ENCODE assay signal across 1 cellular context in genomic region chr12:120366341-120366705, GRCh38.
TF ChIP-seq lines count a peak whose summit lies in the region.

No MANE protein-coding gene starts in this region.

TF ChIP-seq in HepG2, 621 proteins besides CTCF, POLR2A, EP300 and RAD21:
- TF ChIP-seq ZNF569 (CRISPR knock-in tag; IDR thresholded peaks at IDR 0.05; ENCODE audit: borderline replicate concordance) (no peak), ZNF34 (CRISPR knock-in tag; IDR thresholded peaks at IDR 0.05; ENCODE audit: borderline replicate concordance) (no peak), ZNF207 (IDR thresholded peaks at IDR 0.05; ENCODE audit: borderline replicate concordance) (no peak), ZSCAN21 (CRISPR knock-in tag; IDR thresholded peaks at IDR 0.05; ENCODE audit: borderline replicate concordance) (no peak), ATF3 (CRISPR knock-in tag; IDR thresholded peaks at IDR 0.05) (no peak), ZNF670 (CRISPR knock-in tag; IDR thresholded peaks at IDR 0.05; ENCODE audit: borderline replicate concordance) (no peak), SP2 (CRISPR knock-in tag; IDR thresholded peaks at IDR 0.05) (no peak), ZNF724P (CRISPR knock-in tag; IDR thresholded peaks at IDR 0.05; ENCODE audit: borderline replicate concordance) (no peak), BHLHE40 (IDR thresholded peaks at IDR 0.05; ENCODE audit: low read length) (no peak), POLR2AphosphoS5 (IDR thresholded peaks at IDR 0.05; ENCODE audit: low read depth, low read length) (no peak), ATF4 (CRISPR knock-in tag; IDR thresholded peaks at IDR 0.05) (no peak), NFATC3 (CRISPR knock-in tag; IDR thresholded peaks at IDR 0.05) (no peak), ZNF326 (CRISPR knock-in tag; IDR thresholded peaks at IDR 0.05; ENCODE audit: borderline replicate concordance) (no peak), ZNF775 (CRISPR knock-in tag; IDR thresholded peaks at IDR 0.05; ENCODE audit: borderline replicate concordance) (no peak), ZMAT5 (CRISPR knock-in tag; IDR thresholded peaks at IDR 0.05; ENCODE audit: borderline replicate concordance, low read depth) (no peak), ZBTB10 (CRISPR knock-in tag; IDR thresholded peaks at IDR 0.05; ENCODE audit: borderline replicate concordance) (no peak), TSC22D2 (CRISPR knock-in tag; IDR thresholded peaks at IDR 0.05; ENCODE audit: borderline replicate concordance) (no peak)
